ENCODE assay signal across 13 cellular contexts in the genomic region with DNA sequence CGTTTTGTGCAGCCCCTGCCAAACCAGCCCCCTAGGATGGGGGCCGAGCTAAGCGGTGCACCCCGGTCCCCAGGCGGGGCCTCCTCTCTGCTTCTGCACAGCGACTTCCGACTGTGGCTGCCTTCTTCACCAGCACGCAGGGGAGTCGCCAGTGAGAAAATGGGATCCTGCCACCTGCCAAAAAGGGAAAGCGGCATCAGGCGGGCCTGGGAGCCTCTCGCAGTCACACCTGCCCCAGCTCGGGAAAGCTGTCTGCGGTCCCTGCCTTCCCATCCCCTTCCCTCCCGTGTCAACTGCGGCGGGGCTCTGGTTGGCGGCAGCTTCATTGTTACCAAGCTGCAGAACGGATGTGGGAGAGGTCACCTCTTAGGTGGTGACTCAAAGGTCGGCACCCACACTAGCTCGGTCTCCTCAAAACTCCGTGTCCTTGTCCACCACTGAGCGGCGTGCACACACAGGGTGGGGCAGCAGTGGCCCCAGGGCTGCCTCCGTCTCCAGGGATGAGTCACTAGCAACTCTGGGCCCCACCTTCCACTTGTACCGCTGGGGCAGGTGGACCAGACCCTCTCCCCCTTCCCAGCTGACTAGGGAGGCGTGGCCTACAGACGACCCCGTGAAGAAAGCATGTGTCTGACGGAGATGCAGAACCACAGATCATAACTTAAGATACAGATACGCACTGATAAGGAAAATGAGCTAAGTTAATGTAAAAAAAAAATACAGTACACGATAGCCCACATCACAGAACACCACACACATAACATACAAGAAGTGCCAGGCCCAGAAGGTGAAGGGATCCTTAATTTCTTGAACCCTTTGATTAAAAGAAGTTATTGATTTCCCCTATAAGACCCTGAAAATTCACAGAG. TPM values are rescaled to one million over a fixed set of nuclear protein-coding genes. Genes with fewer than 3 reads are reported as not detected.
DNase-seq lines count a peak whose midpoint lies in the region; ATAC-seq and TF ChIP-seq lines count a peak whose summit lies in the region.
"Had no signal": no experiment of that assay in that cellular context is flagged by ENCODE, and none has a peak within 500 bp of the region (broad histone marks: within the 10 kb centered on the region; RNA-seq: fewer than 3 reads in every experiment).

No MANE protein-coding gene starts in this region.

- H3K4me3 ChIP-seq in BE2C (ENCODE audit: low read depth, low read length) (no peak overlapping the region), neuronal stem cell (ENCODE audit: low read length in 2 of 2) (no peak overlapping the region)
- H3K4me3 ChIP-seq: lung had no signal

- no peak overlapping the region for H4K8ac ChIP-seq in neuronal stem cell (ENCODE audit: low read depth, low read length)

- H2BK5ac ChIP-seq in neuronal stem cell (ENCODE audit: low read length): no peak overlapping the region

- no peak overlapping the region for H3K14ac ChIP-seq in neuronal stem cell (ENCODE audit: low read length)

- no peak overlapping the region for H3K9ac ChIP-seq in neuronal stem cell (ENCODE audit: low read depth, low read length, poor library complexity)
- H3K9ac ChIP-seq: parathyroid adenoma had no signal

- H2BK120ac ChIP-seq in neuronal stem cell (ENCODE audit: low read depth, low read length): no peak overlapping the region

- H3K79me1 ChIP-seq in neuronal stem cell (ENCODE audit: low read depth, low read length): peaks cover 8% of the 10 kb centered on the region

- ATAC-seq in activated B cell treated with CpG ODN at 0.5 μM for 24 hours (ENCODE audit: low read depth) (no peak), memory B cell (ENCODE audit: low read depth) (no peak)

- H3K27me3 ChIP-seq in BE2C: no peaks in the 10 kb centered on the region
- no peaks in the 10 kb centered on the region for H3K27me3 ChIP-seq in neuronal stem cell (ENCODE audit: control insufficient read depth in 3 of 3, insufficient read depth in 3 of 3, low read depth in 1 of 3, low read length in 3 of 3)

- H2AFZ ChIP-seq in neuronal stem cell (ENCODE audit: low read length): no peak overlapping the region
- H2AFZ ChIP-seq: parathyroid adenoma had no signal

- no peak overlapping the region for H2AK5ac ChIP-seq in neuronal stem cell (ENCODE audit: low read depth, low read length)

- H2BK15ac ChIP-seq in neuronal stem cell (ENCODE audit: low read length): no peak overlapping the region

- no peak for TF ChIP-seq CTCF in 22Rv1 (IDR thresholded peaks at IDR 0.05)
- no peak for TF ChIP-seq CTCF in activated B cell treated with CpG ODN at 0.5 μM for 24 hours (IDR thresholded peaks at IDR 0.05)
- TF ChIP-seq CTCF in BE2C (IDR thresholded peaks at IDR 0.05; ENCODE audit: low read depth, low read length): no peak

- peaks cover 24% of the 10 kb centered on the region for H3K4me1 Mint-ChIP-seq in activated B cell treated with CpG ODN at 0.5 μM for 24 hours
- H3K4me1 Mint-ChIP-seq in memory B cell: peaks cover 15% of the 10 kb centered on the region

- H3K4me2 ChIP-seq in neuronal stem cell (ENCODE audit: insufficient read depth, low read length, poor library complexity, severe bottlenecking): no peak overlapping the region

- H3K27ac ChIP-seq in 22Rv1 (peak overlapping the region; percentile 68), neuronal stem cell (replicated peaks; ENCODE audit: low read length) (no peak overlapping the region)
- H3K27ac ChIP-seq: parathyroid adenoma had no signal

- CTCF ChIA-PET in activated B cell treated with CpG ODN at 0.5 μM for 24 hours (lab: Charles Lee): no interaction called here

- H3K27me3 Mint-ChIP-seq in activated B cell treated with CpG ODN at 0.5 μM for 24 hours (no peaks in the 10 kb centered on the region), memory B cell (no peaks in the 10 kb centered on the region)

- H3K9me3 Mint-ChIP-seq in activated B cell treated with CpG ODN at 0.5 μM for 24 hours (no peaks in the 10 kb centered on the region), memory B cell (no peaks in the 10 kb centered on the region)

- H3K4me3 Mint-ChIP-seq in activated B cell treated with CpG ODN at 0.5 μM for 24 hours (peak overlapping the region; percentile 44), memory B cell (peak overlapping the region; percentile 22)

- H3K4me1 ChIP-seq in BE2C (peaks cover 3% of the 10 kb centered on the region; the same call in 1 of the 2 replicates), neuronal stem cell (ENCODE audit: control insufficient read depth in 2 of 2, insufficient read depth in 1 of 2, low read depth in 1 of 2, low read length in 2 of 2) (peaks cover 7 to 18% of the 10 kb centered on the region in 2 donors)

- no CpG with 5 or more reads among the region's 32 CpGs for WGBS in neuronal stem cell (ENCODE audit: extremely low coverage in 2 of 2, insufficient read length in 2 of 2, insufficient replicate concordance in 1 of 2), 2 donors

- no peak overlapping the region for H3K4ac ChIP-seq in neuronal stem cell (ENCODE audit: low read length)

- DNase-seq in ELR (ENCODE audit: low read depth) (peak; percentile 45), activated B cell treated with CpG ODN at 0.5 μM for 24 hours (no peak), memory B cell (ENCODE audit: low spot score in 2 of 2) (no peak), BE2C (no peak), neuronal stem cell (ENCODE audit: low spot score) (no peak), NCI-H226 (no peak), RPMI8226 (no peak)
- DNase-seq: caudate nucleus, hypothalamus, NCI-H345 had no signal

- no peak overlapping the region for H3K18ac ChIP-seq in neuronal stem cell (ENCODE audit: low read length)

- H4K91ac ChIP-seq in neuronal stem cell (ENCODE audit: low read depth, low read length, poor library complexity): no peak overlapping the region

- H3K27ac Mint-ChIP-seq in activated B cell treated with CpG ODN at 0.5 μM for 24 hours (no peak overlapping the region), memory B cell (no peak overlapping the region)

- no peaks in the 10 kb centered on the region for H3K9me3 ChIP-seq in BE2C
- H3K9me3 ChIP-seq in neuronal stem cell (replicated peaks in 1 of 2; ENCODE audit: control insufficient read depth in 2 of 2, insufficient read depth in 1 of 2, low read depth in 1 of 2, low read length in 2 of 2): no peaks in the 10 kb centered on the region

- H3K36me3 Mint-ChIP-seq in activated B cell treated with CpG ODN at 0.5 μM for 24 hours (ENCODE audit: low read depth): peaks cover 55% of the 10 kb centered on the region
- peaks cover 4% of the 10 kb centered on the region for H3K36me3 Mint-ChIP-seq in memory B cell

- H3K36me3 ChIP-seq in BE2C (peaks cover 31% of the 10 kb centered on the region), neuronal stem cell (replicated peaks in 1 of 2; ENCODE audit: control insufficient read depth in 2 of 2, insufficient read depth in 2 of 2, low read length in 2 of 2) (peaks cover 30 to 62% of the 10 kb centered on the region in 2 donors)

- POLR2A ChIA-PET in activated B cell treated with CpG ODN at 0.5 μM for 24 hours (lab: Charles Lee): interaction anchor here (0.7 kb wide), 1 partner anchor 14 kb away, joined by 3 read pairs; no protein-coding TSS in a partner anchor

- intact Hi-C loops in activated B cell treated with CpG ODN at 0.5 μM for 24 hours (cut with micrococcal nuclease): no loop called here

- no peak overlapping the region for H2BK12ac ChIP-seq in neuronal stem cell (ENCODE audit: low read length)

- no peak overlapping the region for H3K23ac ChIP-seq in neuronal stem cell (ENCODE audit: low read depth, low read length, poor library complexity)

RNA-seq across cellular contexts. Expression of a gene that starts 1.5 kb away (rescaled TPM):
- total RNA-seq in activated B cell treated with CpG ODN at 0.5 μM for 24 hours: 40.3 and 44.1 TPM in 2 replicates
- polyA plus RNA-seq in BE2C (2012; ENCODE audit: insufficient read depth, insufficient read length, low read depth): 23.0 TPM
- polyA plus RNA-seq in neuronal stem cell (2013, experiment 1 of 2): 16.8 TPM
- 15.9 TPM for polyA plus RNA-seq in neuronal stem cell (2013, experiment 2 of 2)

RNA-seq across cellular contexts. Expression of a gene that starts 5.3 kb away (rescaled TPM):
- 57.6 and 66.4 TPM in 2 replicates for total RNA-seq in activated B cell treated with CpG ODN at 0.5 μM for 24 hours
- polyA plus RNA-seq in BE2C (2012; ENCODE audit: insufficient read depth, insufficient read length, low read depth): 61.1 TPM
- polyA plus RNA-seq in neuronal stem cell (2013, experiment 1 of 2): 5.2 TPM
- polyA plus RNA-seq in neuronal stem cell (2013, experiment 2 of 2): 5.1 TPM

RNA-seq across cellular contexts. Expression of a gene that starts 10.6 kb away (rescaled TPM):
- 0.24 and 0.27 TPM in 2 replicates for total RNA-seq in activated B cell treated with CpG ODN at 0.5 μM for 24 hours
- polyA plus RNA-seq in BE2C (2012; ENCODE audit: insufficient read depth, insufficient read length, low read depth): 3.5 TPM
- polyA plus RNA-seq in neuronal stem cell (2013, experiment 1 of 2): 2.0 TPM
- 1.5 TPM for polyA plus RNA-seq in neuronal stem cell (2013, experiment 2 of 2)

RNA-seq across cellular contexts. Expression of a gene that starts 14.9 kb away (rescaled TPM):
- 27.9 and 30.7 TPM in 2 replicates for total RNA-seq in activated B cell treated with CpG ODN at 0.5 μM for 24 hours
- 43.3 TPM for polyA plus RNA-seq in BE2C (2012; ENCODE audit: insufficient read depth, insufficient read length, low read depth)
- polyA plus RNA-seq in neuronal stem cell (2013, experiment 1 of 2): 16.1 TPM
- polyA plus RNA-seq in neuronal stem cell (2013, experiment 2 of 2): 17.2 TPM

RNA-seq across cellular contexts. Expression of a gene that starts 21.2 kb away (rescaled TPM):
- total RNA-seq in activated B cell treated with CpG ODN at 0.5 μM for 24 hours: 64.2 and 83.8 TPM in 2 replicates
- 729 TPM for polyA plus RNA-seq in BE2C (2012; ENCODE audit: insufficient read depth, insufficient read length, low read depth)
- polyA plus RNA-seq in neuronal stem cell (2013, experiment 1 of 2): 316 TPM
- 330 TPM for polyA plus RNA-seq in neuronal stem cell (2013, experiment 2 of 2)
